14 cellular contexts compared by ENCODE assay signal in the genomic region with DNA sequence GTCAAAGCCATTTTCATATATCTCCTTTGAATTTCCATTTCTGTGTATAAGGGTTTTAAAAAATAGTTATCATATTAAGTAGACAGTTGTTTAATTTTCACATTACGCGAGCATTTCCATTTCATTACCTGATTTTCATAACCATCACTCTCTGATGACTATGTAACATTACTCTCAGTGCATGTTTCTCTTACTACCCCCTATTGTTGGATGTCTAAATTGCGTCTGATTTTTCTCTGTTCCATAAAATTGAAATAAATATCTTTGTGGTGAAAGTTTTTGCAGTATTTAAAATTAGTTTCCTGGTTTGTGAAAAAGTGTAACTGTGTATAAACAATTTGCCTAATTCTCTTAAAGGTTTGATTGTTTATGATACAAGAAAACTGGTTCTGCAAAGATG.
DNase-seq lines count a peak whose midpoint lies in the region; ATAC-seq and TF ChIP-seq lines count a peak whose summit lies in the region.
"Had no signal": no experiment of that assay in that cellular context is flagged by ENCODE, and none has a peak within 500 bp of the region (broad histone marks: within the 10 kb centered on the region; RNA-seq: fewer than 3 reads in every experiment).

No MANE protein-coding gene starts in this region.

- H3K4me3 ChIP-seq in astrocyte of the spinal cord (ENCODE audit: low read depth, low read length), result no peak overlapping the region
- H3K4me3 ChIP-seq: HAP-1, stomach had no signal

- H3K36me3 Mint-ChIP-seq in neural crest cell (ENCODE audit: low read depth) (peaks cover 14% of the 10 kb centered on the region), T-helper 17 cell (ENCODE audit: low read depth) (peaks cover 8% of the 10 kb centered on the region)
- H3K36me3 Mint-ChIP-seq: natural killer cell had no signal

- in situ Hi-C loops in astrocyte of the spinal cord (cut with HindIII; ENCODE audit: low sequenced_read_pairs), result no loop called here

- H3K27ac Mint-ChIP-seq in neural crest cell (ENCODE audit: unreplicated experiment) (no peak overlapping the region), T-helper 17 cell (no peak overlapping the region)
- H3K27ac Mint-ChIP-seq: activated naive CD4-positive, alpha-beta T cell treated with anti-CD3 and anti-CD28 coated beads for 36 hours; natural killer cell had no signal

- DNase-seq in DMS 273 (lab: John Stamatoyannopoulos, UW; ENCODE audit: unreplicated experiment), result peak; percentile 24
- no peak for DNase-seq in DMS 273 treated with DMSO at 0.1 percent for 48 hours (lab: John Stamatoyannopoulos, UW)
- DNase-seq in astrocyte of the spinal cord (ENCODE audit: low read depth, low spot score), result no peak
- no peak for DNase-seq in neural crest cell (ENCODE audit: low read depth, low spot score)
- no peak for DNase-seq in T-helper 17 cell
- DNase-seq: activated CD4-positive, alpha-beta T cell treated with anti-CD3 and anti-CD28 coated beads for 1 hour; activated naive CD4-positive, alpha-beta T cell treated with anti-CD3 and anti-CD28 coated beads for 36 hours; effector memory CD4-positive, alpha-beta T cell; natural killer cell; stomach had no signal

- ATAC-seq in T-helper 17 cell, result no peak
- no peak for ATAC-seq in GM19463 (IDR thresholded peaks at IDR 0.05; ENCODE audit: unreplicated experiment)
- no peak for ATAC-seq in GM18870 (IDR thresholded peaks at IDR 0.05; ENCODE audit: unreplicated experiment)
- ATAC-seq: natural killer cell had no signal

- no peak overlapping the region for H3K4me3 Mint-ChIP-seq in neural crest cell
- H3K4me3 Mint-ChIP-seq in T-helper 17 cell, result no peak overlapping the region
- H3K4me3 Mint-ChIP-seq: activated naive CD4-positive, alpha-beta T cell treated with anti-CD3 and anti-CD28 coated beads for 36 hours; natural killer cell had no signal

- H3K9me3 ChIP-seq in T-helper 17 cell (ENCODE audit: control insufficient read depth, low read length, poor library complexity, severe bottlenecking), result no peaks in the 10 kb centered on the region
- H3K9me3 ChIP-seq: HAP-1, stomach had no signal

- H3K9me3 Mint-ChIP-seq in neural crest cell, result no peaks in the 10 kb centered on the region
- H3K9me3 Mint-ChIP-seq: activated naive CD4-positive, alpha-beta T cell treated with anti-CD3 and anti-CD28 coated beads for 36 hours; natural killer cell had no signal

- H3K27me3 Mint-ChIP-seq in neural crest cell (ENCODE audit: low read depth) (no peaks in the 10 kb centered on the region), T-helper 17 cell (peaks cover 18% of the 10 kb centered on the region)

- no peaks in the 10 kb centered on the region for H3K4me1 Mint-ChIP-seq in neural crest cell
- H3K4me1 Mint-ChIP-seq in T-helper 17 cell, result peaks cover 2% of the 10 kb centered on the region
- H3K4me1 Mint-ChIP-seq: natural killer cell had no signal

- TF ChIP-seq CTCF in LNCAP (IDR thresholded peaks at IDR 0.05) (peak; percentile 45), astrocyte of the spinal cord (IDR thresholded peaks at IDR 0.05; ENCODE audit: low read depth, low read length) (peak; percentile 40), neural crest cell (conservative IDR thresholded peaks at IDR 0.05) (peak; percentile 51)
